ENCODE assay signal across 23 cellular contexts in genomic region chrX:124634363-124634762, GRCh38.
"Had no signal": no experiment of that assay in that cellular context is flagged by ENCODE, and none has a peak within 500 bp of the region (broad histone marks: within the 10 kb centered on the region; RNA-seq: fewer than 3 reads in every experiment).

No MANE protein-coding gene starts in this region.

- H3K27ac ChIP-seq: esophagus muscularis mucosa, neural progenitor cell, parathyroid adenoma, right lobe of liver, thoracic aorta, tibial nerve, upper lobe of right lung, uterus had no signal

- H3K4me1 Mint-ChIP-seq: immature natural killer cell; naive thymus-derived CD4-positive, alpha-beta T cell; nephron; neural progenitor cell; stimulated activated naive B cell treated with anti-CD40 and anti-IgM and Interleukin-4, amounts not matched to agents 10 μg/mL and 1 μg/mL and 100 μg/mL, for 72 hours had no signal

- H3K4me3 ChIP-seq: esophagus muscularis mucosa, neural progenitor cell, right lobe of liver, thoracic aorta, tibial nerve, upper lobe of right lung, uterus had no signal

- H3K79me2 ChIP-seq: parathyroid adenoma had no signal

- H3K4me2 ChIP-seq: neural progenitor cell had no signal

- H2AFZ ChIP-seq: neural progenitor cell, parathyroid adenoma had no signal

- H3K36me3 ChIP-seq: esophagus muscularis mucosa, neural progenitor cell, right lobe of liver, thoracic aorta, tibial nerve, upper lobe of right lung, uterus had no signal

- H3K4me1 ChIP-seq: esophagus muscularis mucosa, neural progenitor cell, parathyroid adenoma, right lobe of liver, tibial nerve, upper lobe of right lung, uterus had no signal

- H3K27me3 Mint-ChIP-seq: naive thymus-derived CD4-positive, alpha-beta T cell; progenitor cell of endocrine pancreas; stimulated activated naive B cell treated with anti-CD40 and anti-IgM and Interleukin-4, amounts not matched to agents 10 μg/mL and 1 μg/mL and 100 μg/mL, for 72 hours; stimulated activated naive CD8-positive, alpha-beta T cell treated with anti-CD3 and anti-CD28 coated beads, Interleukin-15, Interleukin-2, amounts not matched to agents 100 ng/mL and 50 ng/mL, for 24 hours had no signal

- H3K27ac Mint-ChIP-seq: immature natural killer cell; naive thymus-derived CD4-positive, alpha-beta T cell; nephron; neural progenitor cell; progenitor cell of endocrine pancreas; stimulated activated naive B cell treated with anti-CD40 and anti-IgM and Interleukin-4, amounts not matched to agents 10 μg/mL and 1 μg/mL and 100 μg/mL, for 72 hours; stimulated activated naive CD8-positive, alpha-beta T cell treated with anti-CD3 and anti-CD28 coated beads, Interleukin-15, Interleukin-2, amounts not matched to agents 100 ng/mL and 50 ng/mL, for 24 hours had no signal

- H3K9me3 ChIP-seq: esophagus muscularis mucosa, right lobe of liver, thoracic aorta, tibial nerve, upper lobe of right lung, uterus had no signal

- H3K4me3 Mint-ChIP-seq: immature natural killer cell; naive thymus-derived CD4-positive, alpha-beta T cell; nephron; neural progenitor cell; stimulated activated naive B cell treated with anti-CD40 and anti-IgM and Interleukin-4, amounts not matched to agents 10 μg/mL and 1 μg/mL and 100 μg/mL, for 72 hours; stimulated activated naive CD8-positive, alpha-beta T cell treated with anti-CD3 and anti-CD28 coated beads, Interleukin-15, Interleukin-2, amounts not matched to agents 100 ng/mL and 50 ng/mL, for 24 hours had no signal

- DNase-seq: cortex of kidney; hypothalamus; immature natural killer cell; islet precursor cell; mesendoderm; midbrain; naive thymus-derived CD4-positive, alpha-beta T cell; right lobe of liver; small intestine; stimulated activated CD4-positive, alpha-beta T cell treated with anti-CD3 and anti-CD28 coated beads, Interleukin-15, amount 100 ng/mL, for 24 hours; stimulated activated CD4-positive, alpha-beta T cell treated with anti-CD3 and anti-CD28 coated beads, Interleukin-2, amount 100 ng/mL, for 48 hours; stimulated activated naive B cell treated with anti-CD40 and anti-IgM and Interleukin-4, amounts not matched to agents 10 μg/mL and 1 μg/mL and 100 μg/mL, for 72 hours; upper lobe of right lung; uterus had no signal

- ATAC-seq: left lobe of liver; naive thymus-derived CD4-positive, alpha-beta T cell; right lobe of liver; stimulated activated naive B cell treated with anti-CD40 and anti-IgM and Interleukin-4, amounts not matched to agents 10 μg/mL and 1 μg/mL and 100 μg/mL, for 72 hours; upper lobe of right lung had no signal

- H3K27me3 ChIP-seq: esophagus muscularis mucosa, neural progenitor cell, right lobe of liver, tibial nerve, upper lobe of right lung, uterus had no signal

- H3K36me3 Mint-ChIP-seq: immature natural killer cell; naive thymus-derived CD4-positive, alpha-beta T cell; neural progenitor cell; stimulated activated naive B cell treated with anti-CD40 and anti-IgM and Interleukin-4, amounts not matched to agents 10 μg/mL and 1 μg/mL and 100 μg/mL, for 72 hours had no signal

- H3K9me3 Mint-ChIP-seq: immature natural killer cell; nephron; stimulated activated naive B cell treated with anti-CD40 and anti-IgM and Interleukin-4, amounts not matched to agents 10 μg/mL and 1 μg/mL and 100 μg/mL, for 72 hours; stimulated activated naive CD8-positive, alpha-beta T cell treated with anti-CD3 and anti-CD28 coated beads, Interleukin-15, Interleukin-2, amounts not matched to agents 100 ng/mL and 50 ng/mL, for 24 hours had no signal
